ENCODE assay signal across 23 cellular contexts in genomic region chr6:106014930-106015329, GRCh38.
"Had no signal": no experiment of that assay in that cellular context is flagged by ENCODE, and none has a peak within 500 bp of the region (broad histone marks: within the 10 kb centered on the region; RNA-seq: fewer than 3 reads in every experiment).

No MANE protein-coding gene starts in this region.

- ATAC-seq: effector memory CD8-positive, alpha-beta T cell; gastrocnemius medialis; mucosa of descending colon; right cardiac atrium; stimulated activated memory B cell treated with anti-CD40 and anti-IgM and Interleukin-4, amounts not matched to agents 10 μg/mL and 1 μg/mL and 100 μg/mL, for 72 hours; stimulated activated naive CD8-positive, alpha-beta T cell treated with anti-CD3 and anti-CD28 coated beads, Interleukin-15, Interleukin-2, amounts not matched to agents 100 U/mL and 50 U/mL, for 24 hours had no signal

- H3K4me1 Mint-ChIP-seq: naive B cell; nephron; stimulated activated memory B cell treated with anti-CD40 and anti-IgM and Interleukin-4, amounts not matched to agents 10 μg/mL and 1 μg/mL and 100 μg/mL, for 72 hours had no signal

- H3K27ac ChIP-seq: gastrocnemius medialis, prostate gland, sigmoid colon, spleen, testis, tibial artery had no signal

- H3K36me3 Mint-ChIP-seq: memory B cell; mesothelial cell of epicardium; naive B cell; stimulated activated memory B cell treated with anti-CD40 and anti-IgM and Interleukin-4, amounts not matched to agents 10 μg/mL and 1 μg/mL and 100 μg/mL, for 72 hours; type B pancreatic cell had no signal

- H3K9me3 Mint-ChIP-seq: effector memory CD8-positive, alpha-beta T cell; memory B cell; mesothelial cell of epicardium; nephron; type B pancreatic cell had no signal

- H3K36me3 ChIP-seq: gastrocnemius medialis, prostate gland, sigmoid colon, spleen, tibial artery had no signal

- H3K4me3 Mint-ChIP-seq: effector memory CD8-positive, alpha-beta T cell; memory B cell; mesothelial cell of epicardium; naive B cell; nephron; stimulated activated memory B cell treated with anti-CD40 and anti-IgM and Interleukin-4, amounts not matched to agents 10 μg/mL and 1 μg/mL and 100 μg/mL, for 72 hours; type B pancreatic cell had no signal

- H3K4me1 ChIP-seq: gastrocnemius medialis, prostate gland, sigmoid colon, spleen, testis, tibial artery had no signal

- H3K4me3 ChIP-seq: gastrocnemius medialis, lung, mucosa of descending colon, prostate gland, sigmoid colon, spleen, testis, tibial artery had no signal

- DNase-seq: cortex of kidney; effector memory CD8-positive, alpha-beta T cell; foreskin fibroblast; gastrocnemius medialis; head of caudate nucleus; mucosa of descending colon; naive B cell; nucleus accumbens; right cardiac atrium; sigmoid colon; spleen; stimulated activated CD4-positive, alpha-beta T cell treated with anti-CD3 and anti-CD28 coated beads, Interleukin-4, amount 100 ng/mL, for 4 hours; stimulated activated naive CD8-positive, alpha-beta T cell treated with anti-CD3 and anti-CD28 coated beads, Interleukin-15, Interleukin-2, amounts not matched to agents 100 U/mL and 50 U/mL, for 24 hours; substantia nigra; testis; tibial artery had no signal

- H3K27ac Mint-ChIP-seq: effector memory CD8-positive, alpha-beta T cell; memory B cell; mesothelial cell of epicardium; naive B cell; nephron; stimulated activated memory B cell treated with anti-CD40 and anti-IgM and Interleukin-4, amounts not matched to agents 10 μg/mL and 1 μg/mL and 100 μg/mL, for 72 hours; type B pancreatic cell had no signal

- H3K9me3 ChIP-seq: gastrocnemius medialis, mucosa of descending colon, prostate gland, sigmoid colon, spleen, testis, tibial artery had no signal

- H3K27me3 ChIP-seq: gastrocnemius medialis, testis had no signal
